32 cellular contexts compared by ENCODE assay signal in the genomic region with DNA sequence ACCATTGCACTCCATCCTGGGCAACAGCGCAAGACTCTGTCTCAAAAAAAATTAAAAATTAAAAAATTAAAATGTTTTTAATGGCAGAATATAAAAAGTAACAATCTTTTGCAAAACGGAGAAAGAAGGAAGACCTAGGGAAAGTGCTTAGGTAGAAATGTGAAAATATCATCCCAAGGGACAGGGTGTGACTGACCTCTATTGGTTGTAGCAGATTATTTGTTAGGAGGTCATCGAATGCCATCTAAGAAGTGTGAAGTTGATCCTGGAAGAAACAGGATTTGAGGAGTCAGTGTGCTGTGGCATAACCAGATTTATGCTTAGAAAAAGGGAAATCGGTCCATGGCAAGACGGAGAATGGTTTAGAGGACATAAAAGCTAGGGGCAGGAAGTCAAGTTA. TPM values are rescaled to one million over a fixed set of nuclear protein-coding genes. Genes with fewer than 3 reads are reported as not detected.
A peak's percentile ranks its signal among the peaks of the same experiment; 100 is the strongest.
DNase-seq lines count a peak whose midpoint lies in the region; ATAC-seq and TF ChIP-seq lines count a peak whose summit lies in the region.
"Had no signal": no experiment of that assay in that cellular context is flagged by ENCODE, and none has a peak within 500 bp of the region (broad histone marks: within the 10 kb centered on the region; RNA-seq: fewer than 3 reads in every experiment).

No MANE protein-coding gene starts in this region.

- no peaks in the 10 kb centered on the region for H3K27me3 ChIP-seq in mammary epithelial cell (ENCODE audit: insufficient read depth, low read length)
- H3K27me3 ChIP-seq: vagina had no signal

- no peaks in the 10 kb centered on the region for H4K20me1 ChIP-seq in mammary epithelial cell (ENCODE audit: insufficient read depth, low read length)

- no peaks in the 10 kb centered on the region for H3K36me3 ChIP-seq in mammary epithelial cell (ENCODE audit: insufficient read depth, low read length)
- H3K36me3 ChIP-seq: vagina had no signal

- H3K9ac ChIP-seq in mammary epithelial cell (ENCODE audit: insufficient read depth, low read length): no peak overlapping the region

- TF ChIP-seq CTCF in mammary epithelial cell (conservative IDR thresholded peaks at IDR 0.05 in 1 of 2, IDR thresholded peaks at IDR 0.05 in 1 of 2; ENCODE audit: extremely low read depth in 1 of 2, insufficient read depth in 1 of 2, low read depth in 1 of 2, low read length in 2 of 2) (peak; percentile 15 to 17), MCF 10A (IDR thresholded peaks at IDR 0.05; ENCODE audit: unreplicated experiment) (no peak), LNCaP clone FGC (IDR thresholded peaks at IDR 0.05; ENCODE audit: control insufficient read depth, extremely low read depth, insufficient read depth) (peak; percentile 27; the same call in 1 of the 2 replicates), chondrocyte (IDR thresholded peaks at IDR 0.05) (peak; percentile 17)

- H3K27me3 Mint-ChIP-seq in MCF 10A (ENCODE audit: insufficient read depth, unreplicated experiment) (no peaks in the 10 kb centered on the region), chondrocyte (ENCODE audit: low read depth) (no peaks in the 10 kb centered on the region)
- H3K27me3 Mint-ChIP-seq: activated CD4-positive, alpha-beta T cell treated with anti-CD3 and anti-CD28 coated beads, Interleukin-2, amount 10 ng/mL, durations not matched to agents 24 days and 14 days; central memory CD8-positive, alpha-beta T cell; natural killer cell treated with Interleukin-12 subunit alpha and Interleukin-12 subunit beta and Interleukin-15 and Interleukin-18, amount 100 ng/mL, for 72 hours; stimulated activated naive CD8-positive, alpha-beta T cell treated with anti-CD3 and anti-CD28 coated beads, Interleukin-15, Interleukin-2, amounts not matched to agents 100 ng/mL and 50 ng/mL, for 24 hours had no signal

- H3K27ac ChIP-seq in mammary epithelial cell (ENCODE audit: insufficient read depth, low read depth, low read length): no peak overlapping the region
- H3K27ac ChIP-seq: epithelial cell of prostate, RWPE1, SK-N-MC, vagina had no signal

- H3K4me2 ChIP-seq in mammary epithelial cell (ENCODE audit: insufficient read depth, low read depth, low read length): no peak overlapping the region

- in situ Hi-C loops in mammary epithelial cell (cut with MboI; ENCODE audit: low sequenced_read_pairs in 2 of 2): loop anchor here in 1 of 2 donors (25.0 kb wide), 1 partner anchor 327 kb away; no protein-coding TSS in a partner anchor
- in situ Hi-C loops in ACHN (cut with HindIII; ENCODE audit: low pct_ligation_motif_present, low pct_unique_long_range_greater_than_20kb, low sequenced_read_pairs): loop anchor here (25.0 kb wide), 1 partner anchor 202 kb away; no protein-coding TSS in a partner anchor

- H3K79me2 ChIP-seq in mammary epithelial cell (ENCODE audit: insufficient read depth, low read length): no peaks in the 10 kb centered on the region

- ATAC-seq in HG03139 (IDR thresholded peaks at IDR 0.05; ENCODE audit: unreplicated experiment) (no peak), GM19328 (IDR thresholded peaks at IDR 0.05; ENCODE audit: unreplicated experiment) (no peak)
- ATAC-seq: activated T-cell treated with anti-CD3 and anti-CD28 coated beads, Interleukin-2, amount 50 U/mL, for 72 hours; natural killer cell treated with Interleukin-12 subunit alpha and Interleukin-12 subunit beta and Interleukin-15 and Interleukin-18, amount 100 ng/mL, for 72 hours had no signal

- H3K4me3 Mint-ChIP-seq in MCF 10A (ENCODE audit: unreplicated experiment) (no peak overlapping the region), chondrocyte (ENCODE audit: unreplicated experiment) (no peak overlapping the region)
- H3K4me3 Mint-ChIP-seq: activated CD4-positive, alpha-beta T cell treated with anti-CD3 and anti-CD28 coated beads, Interleukin-2, amount 10 ng/mL, durations not matched to agents 24 days and 14 days; activated T-cell treated with anti-CD3 and anti-CD28 coated beads, Interleukin-2, amount 50 U/mL, for 72 hours; central memory CD8-positive, alpha-beta T cell; natural killer cell treated with Interleukin-12 subunit alpha and Interleukin-12 subunit beta and Interleukin-15 and Interleukin-18, amount 100 ng/mL, for 72 hours; stimulated activated naive CD8-positive, alpha-beta T cell treated with anti-CD3 and anti-CD28 coated beads, Interleukin-15, Interleukin-2, amounts not matched to agents 100 ng/mL and 50 ng/mL, for 24 hours had no signal

- H3K9me3 Mint-ChIP-seq in MCF 10A (ENCODE audit: unreplicated experiment) (no peaks in the 10 kb centered on the region), chondrocyte (ENCODE audit: low read depth) (no peaks in the 10 kb centered on the region)
- H3K9me3 Mint-ChIP-seq: activated CD4-positive, alpha-beta T cell treated with anti-CD3 and anti-CD28 coated beads, Interleukin-2, amount 10 ng/mL, durations not matched to agents 24 days and 14 days; activated T-cell treated with anti-CD3 and anti-CD28 coated beads, Interleukin-2, amount 50 U/mL, for 72 hours; central memory CD8-positive, alpha-beta T cell; IgD-negative memory B cell; natural killer cell treated with Interleukin-12 subunit alpha and Interleukin-12 subunit beta and Interleukin-15 and Interleukin-18, amount 100 ng/mL, for 72 hours; stimulated activated naive CD8-positive, alpha-beta T cell treated with anti-CD3 and anti-CD28 coated beads, Interleukin-15, Interleukin-2, amounts not matched to agents 100 ng/mL and 50 ng/mL, for 24 hours had no signal

- POLR2A ChIA-PET in MCF 10A (lab: Yijun Ruan, JAX): interaction anchor here (0.8 to 1.6 kb wide), 2 partner anchors 11 to 25 kb away, joined by 3 to 5 read pairs; no protein-coding TSS in a partner anchor

- intact Hi-C loops in mammary epithelial cell (cut with micrococcal nuclease): no loop called here
- intact Hi-C loops in MCF 10A (cut with micrococcal nuclease): no loop called here

- H3K36me3 Mint-ChIP-seq in MCF 10A (ENCODE audit: insufficient read depth, unreplicated experiment): no peaks in the 10 kb centered on the region
- no peaks in the 10 kb centered on the region for H3K36me3 Mint-ChIP-seq in chondrocyte (ENCODE audit: low read depth)
- H3K36me3 Mint-ChIP-seq: natural killer cell treated with Interleukin-12 subunit alpha and Interleukin-12 subunit beta and Interleukin-15 and Interleukin-18, amount 100 ng/mL, for 72 hours had no signal

- DNase-seq in mammary epithelial cell (no peak), MCF 10A (ENCODE audit: unreplicated experiment) (no peak), LNCaP clone FGC (ENCODE audit: low read depth) (no peak), chondrocyte (ENCODE audit: low spot score) (no peak), epidermal melanocyte (ENCODE audit: insufficient read length, low spot score) (no peak), ACHN (no peak)
- DNase-seq: activated CD4-positive, alpha-beta T cell treated with anti-CD3 and anti-CD28 coated beads, Interleukin-2, amount 10 ng/mL, durations not matched to agents 24 days and 14 days; activated naive CD4-positive, alpha-beta T cell; activated T-cell treated with anti-CD3 and anti-CD28 coated beads, Interleukin-2, amount 50 U/mL, for 72 hours; AML-193; COR-L47; DMS79; GF-D8; glutamatergic neuron; kidney; NCI-H1436 treated with DMSO at 0.1 percent for 48 hours; NCI-H345; NCI-H748 treated with DMSO at 0.1 percent for 48 hours; T-helper 2 cell had no signal

- H3K27ac Mint-ChIP-seq in MCF 10A (ENCODE audit: low read depth, unreplicated experiment): no peak overlapping the region
- no peak overlapping the region for H3K27ac Mint-ChIP-seq in chondrocyte (ENCODE audit: unreplicated experiment)
- H3K27ac Mint-ChIP-seq: activated CD4-positive, alpha-beta T cell treated with anti-CD3 and anti-CD28 coated beads, Interleukin-2, amount 10 ng/mL, durations not matched to agents 24 days and 14 days; activated T-cell treated with anti-CD3 and anti-CD28 coated beads, Interleukin-2, amount 50 U/mL, for 72 hours; IgD-negative memory B cell; natural killer cell treated with Interleukin-12 subunit alpha and Interleukin-12 subunit beta and Interleukin-15 and Interleukin-18, amount 100 ng/mL, for 72 hours; stimulated activated naive CD8-positive, alpha-beta T cell treated with anti-CD3 and anti-CD28 coated beads, Interleukin-15, Interleukin-2, amounts not matched to agents 100 ng/mL and 50 ng/mL, for 24 hours had no signal

- H3K9me3 ChIP-seq in mammary epithelial cell (replicated peaks; ENCODE audit: insufficient read depth, low read length): no peaks in the 10 kb centered on the region
- H3K9me3 ChIP-seq: vagina had no signal

- H3K4me1 ChIP-seq in mammary epithelial cell (ENCODE audit: insufficient read depth, low read length): no peaks in the 10 kb centered on the region

- no peak overlapping the region for H3K4me3 ChIP-seq in mammary epithelial cell (replicated peaks in 1 of 3; ENCODE audit: insufficient read depth in 1 of 3, low read depth in 2 of 3, low read length in 3 of 3)
- no peak overlapping the region for H3K4me3 ChIP-seq in LNCaP clone FGC (ENCODE audit: low read depth, low read length)
- H3K4me3 ChIP-seq: SK-N-MC, vagina had no signal

- CTCF ChIA-PET in mammary epithelial cell (lab: Charles Lee; ENCODE audit: low non-redundant PET) (no interaction called here), MCF 10A (lab: Yijun Ruan, JAX) (interaction anchor here (0.7 to 1.7 kb wide), 6 partner anchors 10 to 388 kb away, joined by 3 to 5 read pairs (median 5); no protein-coding TSS in a partner anchor)

- WGBS in mammary epithelial cell (ENCODE audit: low coverage, missing lambda C conversion rate): 79% methylated on average over 5 of the region's 5 CpGs

- H2AFZ ChIP-seq in mammary epithelial cell (ENCODE audit: low read depth, low read length): no peak overlapping the region

- H3K4me1 Mint-ChIP-seq in MCF 10A (ENCODE audit: insufficient read depth, unreplicated experiment) (peaks cover 7% of the 10 kb centered on the region), chondrocyte (ENCODE audit: low read depth) (peaks cover 20% of the 10 kb centered on the region)
- H3K4me1 Mint-ChIP-seq: central memory CD8-positive, alpha-beta T cell had no signal

- dilution Hi-C loops in mammary epithelial cell (cut with HindIII; ENCODE audit: low sequenced_read_pairs): no loop called here

- BruUV-seq in mammary epithelial cell (replicated peaks; lab: Mats Ljungman, UMichigan): no TSS peak
- BruUV-seq in MCF 10A (replicated peaks; lab: Mats Ljungman, UMichigan): no TSS peak

RNA-seq across cellular contexts. Expression of gene C4orf36, which starts 18.1 kb away (rescaled TPM):
- 1 to 10 TPM; 2.7 to 5.7 TPM for total RNA-seq in mammary epithelial cell
- 3.0 TPM for polyA plus RNA-seq in mammary epithelial cell
- polyA minus RNA-seq in mammary epithelial cell: 36.6 TPM
- 2.9 and 3.5 TPM in 2 replicates for total RNA-seq in MCF 10A (2022)
- total RNA-seq in chondrocyte: 0.60 TPM in 1 of 3 replicates, not detected in the others
- total RNA-seq: activated CD4-positive, alpha-beta T cell treated with anti-CD3 and anti-CD28 coated beads, Interleukin-2, amount 10 ng/mL, durations not matched to agents 24 days and 14 days; liver; mononuclear cell; natural killer cell treated with Interleukin-12 subunit alpha and Interleukin-12 subunit beta and Interleukin-15 and Interleukin-18, amount 100 ng/mL, for 72 hours; skeletal muscle tissue; vagina had no signal
- polyA plus RNA-seq: IgD-negative memory B cell had no signal

RNA-seq across cellular contexts. Expression of gene AFF1, which starts 24.4 kb away (rescaled TPM):
- total RNA-seq in mammary epithelial cell: 10 to 100 TPM; 24.8 to 48.3 TPM
- polyA plus RNA-seq in mammary epithelial cell: 19.8 TPM
- 83.2 TPM for polyA minus RNA-seq in mammary epithelial cell
- 56.2 and 61.9 TPM in 2 replicates for total RNA-seq in MCF 10A (2022)
- total RNA-seq in chondrocyte: 25.9 to 41.0 TPM (median 28.5 TPM) in 3 replicates
